10 cellular contexts compared by ENCODE assay signal in genomic region chr6:6392214-6393068, GRCh38.
DNase-seq lines count a peak whose midpoint lies in the region; ATAC-seq and TF ChIP-seq lines count a peak whose summit lies in the region.
"Had no signal": no experiment of that assay in that cellular context is flagged by ENCODE, and none has a peak within 500 bp of the region (broad histone marks: within the 10 kb centered on the region; RNA-seq: fewer than 3 reads in every experiment).

No MANE protein-coding gene starts in this region.

- TF ChIP-seq CTCF in BE2C (IDR thresholded peaks at IDR 0.05; ENCODE audit: low read depth, low read length), result no peak

- H3K4me3 ChIP-seq in BE2C (ENCODE audit: low read depth, low read length), result no peak overlapping the region

- no peaks in the 10 kb centered on the region for H3K27me3 ChIP-seq in BE2C

- H3K36me3 Mint-ChIP-seq in T-helper 17 cell (ENCODE audit: low read depth), result peaks cover 2% of the 10 kb centered on the region

- no peak overlapping the region for H3K27ac Mint-ChIP-seq in T-helper 17 cell

- H3K9me3 ChIP-seq in T-helper 17 cell (ENCODE audit: control insufficient read depth, low read length, poor library complexity, severe bottlenecking) (no peaks in the 10 kb centered on the region), BE2C (no peaks in the 10 kb centered on the region)

- peaks cover 48% of the 10 kb centered on the region for H3K27me3 Mint-ChIP-seq in T-helper 17 cell

- ATAC-seq in GM18498 (IDR thresholded peaks at IDR 0.05; ENCODE audit: unreplicated experiment) (peak; percentile 70), GM19467 (IDR thresholded peaks at IDR 0.05; ENCODE audit: unreplicated experiment) (peak; percentile 68), HG02970 (IDR thresholded peaks at IDR 0.05; ENCODE audit: low FRiP score, unreplicated experiment) (peak; percentile 59), T-helper 17 cell (no peak)

- H3K36me3 ChIP-seq in BE2C, result no peaks in the 10 kb centered on the region

- H3K4me1 Mint-ChIP-seq in T-helper 17 cell, result peaks cover 2% of the 10 kb centered on the region

- H3K4me3 Mint-ChIP-seq in T-helper 17 cell, result no peak overlapping the region

- no peaks in the 10 kb centered on the region for H3K4me1 ChIP-seq in BE2C

- DNase-seq in NAMALWA (ENCODE audit: low spot score), result peak; percentile 51
- DNase-seq in T-helper 17 cell, result no peak
- DNase-seq in superior temporal gyrus (ENCODE audit: extremely low spot score), result no peak
- no peak for DNase-seq in BE2C
- DNase-seq in SIG-M5 treated with dmso at 0.1 percent for 504 hours (lab: John Stamatoyannopoulos, UW; ENCODE audit: unreplicated experiment), result no peak
- DNase-seq: C1 segment of cervical spinal cord, NCI-H748 treated with DMSO at 0.1 percent for 48 hours had no signal
